In genomic region chr7:23597064-23597907, GRCh38 we compare ENCODE assay signal across 1 cellular context.
TF ChIP-seq lines count a peak whose summit lies in the region.

Gene CCDC126, plus strand, starts transcription at chr7:23597382. Its CDS starts 13,934 bp downstream, at chr7:23611316.

TF ChIP-seq in HepG2, 621 proteins besides CTCF, POLR2A, EP300 and RAD21 (continued from another document and continues in another):
- TF ChIP-seq ZNF407 (CRISPR knock-in tag; IDR thresholded peaks at IDR 0.05; ENCODE audit: not compliant biosample characterization) = peak; percentile 74
- no peak for TF ChIP-seq PCBP1 (IDR thresholded peaks at IDR 0.05; ENCODE audit: borderline replicate concordance, low read depth, low read length)
- TF ChIP-seq PHF5A (CRISPR knock-in tag; IDR thresholded peaks at IDR 0.05; ENCODE audit: low read depth, unreplicated experiment) = no peak
- TF ChIP-seq ZNF709 (CRISPR knock-in tag; IDR thresholded peaks at IDR 0.05) = peak; percentile 78
- peak; percentile 58; the same call in 1 of the 2 replicates for TF ChIP-seq ZNF784 (CRISPR knock-in tag; IDR thresholded peaks at IDR 0.05; ENCODE audit: borderline replicate concordance)
- no peak for TF ChIP-seq ZNF660 (CRISPR knock-in tag; IDR thresholded peaks at IDR 0.05; ENCODE audit: borderline replicate concordance, low read depth)
- TF ChIP-seq ZNF432 (CRISPR knock-in tag; IDR thresholded peaks at IDR 0.05; ENCODE audit: borderline replicate concordance) = no peak; the same call in 1 of the 2 replicates
- TF ChIP-seq CHD4 (IDR thresholded peaks at IDR 0.05; ENCODE audit: borderline replicate concordance, low read length) = no peak
- peak; percentile 96 for TF ChIP-seq ZNF44 (CRISPR knock-in tag; IDR thresholded peaks at IDR 0.05)
- TF ChIP-seq RFXAP (CRISPR knock-in tag; IDR thresholded peaks at IDR 0.05; ENCODE audit: borderline replicate concordance) = peak; percentile 62; the same call in 1 of the 2 replicates
- TF ChIP-seq ZSCAN31 (CRISPR knock-in tag; IDR thresholded peaks at IDR 0.05; ENCODE audit: low read depth) = no peak
- TF ChIP-seq KDM1A (CRISPR knock-in tag; IDR thresholded peaks at IDR 0.05) = no peak
- no peak; the same call in none of the 2 replicates for TF ChIP-seq RXRA (CRISPR knock-in tag; IDR thresholded peaks at IDR 0.05)
- peak; percentile 59 for TF ChIP-seq ZNF317 (CRISPR knock-in tag; IDR thresholded peaks at IDR 0.05)
- 0 out of 2 replicates have a peak, but pooled peaks have one; percentile 35 for TF ChIP-seq ZHX1 (CRISPR knock-in tag; IDR thresholded peaks at IDR 0.05; ENCODE audit: low read depth)
- TF ChIP-seq TFE3 (CRISPR knock-in tag; IDR thresholded peaks at IDR 0.05) = peak; percentile 83
- peak; percentile 93 for TF ChIP-seq ZNF335 (CRISPR knock-in tag; IDR thresholded peaks at IDR 0.05)
- TF ChIP-seq JARID2 (CRISPR knock-in tag; IDR thresholded peaks at IDR 0.05; ENCODE audit: insufficient replicate concordance) = no peak
- no peak for TF ChIP-seq ETS1 (CRISPR knock-in tag; IDR thresholded peaks at IDR 0.05)
- peak; percentile 45; the same call in 1 of the 2 replicates for TF ChIP-seq ZNF329 (CRISPR knock-in tag; IDR thresholded peaks at IDR 0.05; ENCODE audit: low read depth)
- no peak for TF ChIP-seq MLLT10 (CRISPR knock-in tag; IDR thresholded peaks at IDR 0.05)
- no peak for TF ChIP-seq EHMT2 (IDR thresholded peaks at IDR 0.05; ENCODE audit: borderline replicate concordance, low read depth, low read length)
- TF ChIP-seq ZNF609 (CRISPR knock-in tag; IDR thresholded peaks at IDR 0.05; ENCODE audit: borderline replicate concordance) = no peak; the same call in 1 of the 2 replicates
- peak; percentile 49; the same call in 1 of the 2 replicates for TF ChIP-seq LBX2 (CRISPR knock-in tag; IDR thresholded peaks at IDR 0.05; ENCODE audit: borderline replicate concordance)
- TF ChIP-seq GMEB2 (CRISPR knock-in tag; IDR thresholded peaks at IDR 0.05; ENCODE audit: low read depth) = peak; percentile 40; the same call in 1 of the 2 replicates
- peak; percentile 77 for TF ChIP-seq ZNF883 (CRISPR knock-in tag; IDR thresholded peaks at IDR 0.05; ENCODE audit: not compliant biosample characterization)
- TF ChIP-seq CBX2 (IDR thresholded peaks at IDR 0.05; ENCODE audit: low read depth, low read length) = no peak
- TF ChIP-seq CBX2 (CRISPR knock-in tag; IDR thresholded peaks at IDR 0.05; ENCODE audit: low read depth) = no peak
- 0 out of 2 replicates have a peak, but pooled peaks have one; percentile 32 for TF ChIP-seq CREBL2 (CRISPR knock-in tag; IDR thresholded peaks at IDR 0.05; ENCODE audit: borderline replicate concordance)
- TF ChIP-seq THAP11 (CRISPR knock-in tag; IDR thresholded peaks at IDR 0.05) = peak; percentile 100
- no peak; the same call in 1 of the 2 replicates for TF ChIP-seq ZSCAN12 (CRISPR knock-in tag; IDR thresholded peaks at IDR 0.05)
- no peak for TF ChIP-seq TAF15 (IDR thresholded peaks at IDR 0.05; ENCODE audit: low read depth, low read length, poor library complexity, severe bottlenecking)
- 0 out of 2 replicates have a peak, but pooled peaks have one; percentile 56 for TF ChIP-seq SSRP1 (CRISPR knock-in tag; IDR thresholded peaks at IDR 0.05)
- no peak for TF ChIP-seq ZNF337 (CRISPR knock-in tag; IDR thresholded peaks at IDR 0.05; ENCODE audit: borderline replicate concordance, low read depth)
